1 cellular context compared by ENCODE assay signal in genomic region chr17:47004906-47005305, GRCh38.
TF ChIP-seq lines count a peak whose summit lies in the region.

No MANE protein-coding gene starts in this region.

TF ChIP-seq in IMR-90, 13 proteins besides CTCF, POLR2A, EP300 and RAD21:
- TF ChIP-seq MAFK (IDR thresholded peaks at IDR 0.05; ENCODE audit: low read depth, low read length) = no peak
- TF ChIP-seq, protein P1, sequence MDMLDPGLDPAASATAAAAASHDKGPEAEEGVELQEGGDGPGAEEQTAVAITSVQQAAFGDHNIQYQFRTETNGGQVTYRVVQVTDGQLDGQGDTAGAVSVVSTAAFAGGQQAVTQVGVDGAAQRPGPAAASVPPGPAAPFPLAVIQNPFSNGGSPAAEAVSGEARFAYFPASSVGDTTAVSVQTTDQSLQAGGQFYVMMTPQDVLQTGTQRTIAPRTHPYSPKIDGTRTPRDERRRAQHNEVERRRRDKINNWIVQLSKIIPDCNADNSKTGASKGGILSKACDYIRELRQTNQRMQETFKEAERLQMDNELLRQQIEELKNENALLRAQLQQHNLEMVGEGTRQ (IDR thresholded peaks at IDR 0.05; ENCODE audit: low read depth, low read length) = no peak
- TF ChIP-seq RFX5 (IDR thresholded peaks at IDR 0.05; ENCODE audit: low read depth, low read length) = no peak
- TF ChIP-seq MAZ (IDR thresholded peaks at IDR 0.05; ENCODE audit: borderline replicate concordance, low read depth, low read length) = no peak
- TF ChIP-seq NFE2L2 (IDR thresholded peaks at IDR 0.05; ENCODE audit: low read depth, low read length) = no peak
- TF ChIP-seq, protein P2, sequence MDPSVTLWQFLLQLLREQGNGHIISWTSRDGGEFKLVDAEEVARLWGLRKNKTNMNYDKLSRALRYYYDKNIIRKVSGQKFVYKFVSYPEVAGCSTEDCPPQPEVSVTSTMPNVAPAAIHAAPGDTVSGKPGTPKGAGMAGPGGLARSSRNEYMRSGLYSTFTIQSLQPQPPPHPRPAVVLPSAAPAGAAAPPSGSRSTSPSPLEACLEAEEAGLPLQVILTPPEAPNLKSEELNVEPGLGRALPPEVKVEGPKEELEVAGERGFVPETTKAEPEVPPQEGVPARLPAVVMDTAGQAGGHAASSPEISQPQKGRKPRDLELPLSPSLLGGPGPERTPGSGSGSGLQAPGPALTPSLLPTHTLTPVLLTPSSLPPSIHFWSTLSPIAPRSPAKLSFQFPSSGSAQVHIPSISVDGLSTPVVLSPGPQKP (IDR thresholded peaks at IDR 0.05; ENCODE audit: borderline replicate concordance, low read depth, low read length) = no peak
- no peak for TF ChIP-seq FOS (IDR thresholded peaks at IDR 0.05; ENCODE audit: low read depth, low read length)
- no peak for TF ChIP-seq BHLHE40 (IDR thresholded peaks at IDR 0.05; ENCODE audit: low read depth, low read length)
- TF ChIP-seq RCOR1 (IDR thresholded peaks at IDR 0.05; ENCODE audit: insufficient replicate concordance, low read length) = no peak
- no peak for TF ChIP-seq MXI1 (IDR thresholded peaks at IDR 0.05; ENCODE audit: borderline replicate concordance, low read depth, low read length)
- no peak for TF ChIP-seq CHD1 (IDR thresholded peaks at IDR 0.05; ENCODE audit: low read depth, low read length)
- TF ChIP-seq SMC3 (IDR thresholded peaks at IDR 0.05; ENCODE audit: low read depth, low read length) = no peak
- no peak for TF ChIP-seq CEBPB (IDR thresholded peaks at IDR 0.05; ENCODE audit: low read depth, low read length)
